ENCODE assay signal across 1 cellular context in the genomic region with DNA sequence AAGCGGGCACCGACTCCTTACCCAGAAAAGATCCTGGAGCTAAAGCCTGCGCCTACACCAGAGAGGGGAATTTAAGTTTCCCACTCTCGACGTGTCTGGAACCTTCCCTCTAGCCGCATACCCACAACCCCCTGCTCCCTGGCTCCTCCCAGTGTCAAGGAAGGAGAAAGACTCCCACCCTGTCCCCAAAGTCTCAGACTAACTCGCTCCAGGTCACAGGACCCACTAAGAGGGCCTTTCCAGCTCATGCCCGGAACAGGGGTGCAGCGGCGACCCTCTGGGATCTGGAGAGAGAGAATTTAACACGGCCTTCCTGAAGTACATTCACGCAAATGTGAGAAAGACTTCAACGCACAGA.
TF ChIP-seq lines count a peak whose summit lies in the region.

No MANE protein-coding gene starts in this region.

TF ChIP-seq in HepG2, 621 proteins besides CTCF, POLR2A, EP300 and RAD21 (continued from another document):
- TF ChIP-seq EED (CRISPR knock-in tag; IDR thresholded peaks at IDR 0.05) (no peak), PHF8 (CRISPR knock-in tag; IDR thresholded peaks at IDR 0.05) (no peak), ZFP36L2 (CRISPR knock-in tag; IDR thresholded peaks at IDR 0.05) (no peak)
- TF ChIP-seq, protein P1, sequence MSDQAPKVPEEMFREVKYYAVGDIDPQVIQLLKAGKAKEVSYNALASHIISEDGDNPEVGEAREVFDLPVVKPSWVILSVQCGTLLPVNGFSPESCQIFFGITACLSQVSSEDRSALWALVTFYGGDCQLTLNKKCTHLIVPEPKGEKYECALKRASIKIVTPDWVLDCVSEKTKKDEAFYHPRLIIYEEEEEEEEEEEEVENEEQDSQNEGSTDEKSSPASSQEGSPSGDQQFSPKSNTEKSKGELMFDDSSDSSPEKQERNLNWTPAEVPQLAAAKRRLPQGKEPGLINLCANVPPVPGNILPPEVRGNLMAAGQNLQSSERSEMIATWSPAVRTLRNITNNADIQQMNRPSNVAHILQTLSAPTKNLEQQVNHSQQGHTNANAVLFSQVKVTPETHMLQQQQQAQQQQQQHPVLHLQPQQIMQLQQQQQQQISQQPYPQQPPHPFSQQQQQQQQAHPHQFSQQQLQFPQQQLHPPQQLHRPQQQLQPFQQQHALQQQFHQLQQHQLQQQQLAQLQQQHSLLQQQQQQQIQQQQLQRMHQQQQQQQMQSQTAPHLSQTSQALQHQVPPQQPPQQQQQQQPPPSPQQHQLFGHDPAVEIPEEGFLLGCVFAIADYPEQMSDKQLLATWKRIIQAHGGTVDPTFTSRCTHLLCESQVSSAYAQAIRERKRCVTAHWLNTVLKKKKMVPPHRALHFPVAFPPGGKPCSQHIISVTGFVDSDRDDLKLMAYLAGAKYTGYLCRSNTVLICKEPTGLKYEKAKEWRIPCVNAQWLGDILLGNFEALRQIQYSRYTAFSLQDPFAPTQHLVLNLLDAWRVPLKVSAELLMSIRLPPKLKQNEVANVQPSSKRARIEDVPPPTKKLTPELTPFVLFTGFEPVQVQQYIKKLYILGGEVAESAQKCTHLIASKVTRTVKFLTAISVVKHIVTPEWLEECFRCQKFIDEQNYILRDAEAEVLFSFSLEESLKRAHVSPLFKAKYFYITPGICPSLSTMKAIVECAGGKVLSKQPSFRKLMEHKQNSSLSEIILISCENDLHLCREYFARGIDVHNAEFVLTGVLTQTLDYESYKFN (CRISPR knock-in tag; conservative IDR thresholded peaks at IDR 0.05): no peak
